Comparison of ENCODE assay signal across 24 cellular contexts in the genomic region with DNA sequence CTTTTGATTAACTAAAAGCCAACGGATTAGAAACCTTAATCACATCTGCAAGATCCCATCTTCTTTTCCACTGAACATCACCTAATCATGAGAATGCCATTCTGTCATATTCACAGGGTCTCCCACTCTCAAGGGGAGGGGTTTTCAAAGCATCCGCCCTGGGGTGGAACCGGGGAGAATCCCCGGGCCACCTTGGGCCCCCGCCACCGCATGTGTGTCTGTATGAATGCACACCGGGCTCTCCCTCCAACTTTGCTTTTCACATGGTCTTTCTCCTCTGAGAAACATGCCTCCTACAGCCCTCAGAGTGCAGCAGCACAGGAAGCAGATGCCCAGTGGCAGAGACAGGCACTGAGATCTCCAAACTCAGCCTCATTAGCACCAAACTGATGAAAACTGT.
"Had no signal": no experiment of that assay in that cellular context is flagged by ENCODE, and none has a peak within 500 bp of the region (broad histone marks: within the 10 kb centered on the region; RNA-seq: fewer than 3 reads in every experiment).

No MANE protein-coding gene starts in this region.

- H3K9me3 ChIP-seq: psoas muscle, transverse colon, vagina had no signal

- ATAC-seq: effector memory CD8-positive, alpha-beta T cell; left ventricle myocardium superior; mucosa of descending colon; psoas muscle; right cardiac atrium; stimulated activated naive CD8-positive, alpha-beta T cell treated with anti-CD3 and anti-CD28 coated beads, Interleukin-15, amount 100 ng/mL, for 72 hours had no signal

- H3K36me3 ChIP-seq: esophagus squamous epithelium, suprapubic skin, transverse colon, vagina had no signal

- DNase-seq: cerebellar nuclear complex; effector memory CD8-positive, alpha-beta T cell; erythroblast; esophagus squamous epithelium; foreskin melanocyte; hypothalamus; immature natural killer cell; islet precursor cell; left ventricle myocardium superior; mesenchymal stem cell; mucosa of descending colon; naive B cell; nucleus accumbens; psoas muscle; right cardiac atrium; stimulated activated CD4-positive, alpha-beta T cell treated with anti-CD3 and anti-CD28 coated beads, Interleukin-15, amount 100 ng/mL, for 24 hours; stimulated activated CD4-positive, alpha-beta T cell treated with anti-CD3 and anti-CD28 coated beads, Interleukin-4, amount 100 ng/mL, for 1 hour; stimulated activated CD8-positive, alpha-beta memory T cell treated with anti-CD3 and anti-CD28 coated beads, Interleukin-4, amount 100 ng/mL, for 48 hours; stimulated activated naive CD4-positive, alpha-beta T cell; stimulated activated naive CD8-positive, alpha-beta T cell treated with anti-CD3 and anti-CD28 coated beads, Interleukin-15, amount 100 ng/mL, for 72 hours; transverse colon had no signal

- H3K4me3 ChIP-seq: esophagus squamous epithelium, mucosa of descending colon, psoas muscle, skin epidermis, suprapubic skin, transverse colon, vagina had no signal

- H3K27me3 ChIP-seq: esophagus squamous epithelium, transverse colon, vagina had no signal

- H3K4me1 ChIP-seq: esophagus squamous epithelium, psoas muscle, suprapubic skin, transverse colon, vagina had no signal

- H3K27ac ChIP-seq: esophagus squamous epithelium, psoas muscle, skin epidermis, suprapubic skin, transverse colon, vagina had no signal
